ENCODE assay signal across 25 cellular contexts in genomic region chr3:48276856-48277641, GRCh38. TPM values are rescaled to one million over a fixed set of nuclear protein-coding genes. Genes with fewer than 3 reads are reported as not detected.
DNase-seq lines count a peak whose midpoint lies in the region; ATAC-seq and TF ChIP-seq lines count a peak whose summit lies in the region.
"Had no signal": no experiment of that assay in that cellular context is flagged by ENCODE, and none has a peak within 500 bp of the region (broad histone marks: within the 10 kb centered on the region; RNA-seq: fewer than 3 reads in every experiment).

No MANE protein-coding gene starts in this region.

- peaks cover 11% of the 10 kb centered on the region for H3K36me3 Mint-ChIP-seq in endodermal cell (ENCODE audit: low read depth)
- H3K36me3 Mint-ChIP-seq in neural progenitor cell: peaks cover 12% of the 10 kb centered on the region
- H3K36me3 Mint-ChIP-seq: IgD-negative memory B cell had no signal

- H3K27ac Mint-ChIP-seq in endodermal cell: no peak overlapping the region
- no peak overlapping the region for H3K27ac Mint-ChIP-seq in neural progenitor cell
- H3K27ac Mint-ChIP-seq: CD4-positive, alpha-beta T cell; IgD-negative memory B cell had no signal

- no peak for TF ChIP-seq CTCF in endodermal cell (conservative IDR thresholded peaks at IDR 0.05)
- TF ChIP-seq CTCF in neural progenitor cell (IDR thresholded peaks at IDR 0.05): no peak

- ATAC-seq in SK-N-SH treated with all-trans-retinoic acid at 6 μM for 48 hours: no peak
- ATAC-seq: Right ventricle myocardium inferior had no signal

- H3K4me1 ChIP-seq in HUES6 (ENCODE audit: control insufficient read depth, insufficient read depth, low read length) (peaks cover 37% of the 10 kb centered on the region), endodermal cell (ENCODE audit: control insufficient read depth, insufficient read depth, low read length) (peaks cover 13% of the 10 kb centered on the region), neural progenitor cell (peaks cover 29% of the 10 kb centered on the region)

- H3K27me3 Mint-ChIP-seq in endodermal cell (ENCODE audit: insufficient read depth) (no peaks in the 10 kb centered on the region), neural progenitor cell (ENCODE audit: insufficient read depth, low read depth) (peaks cover 4% of the 10 kb centered on the region)
- H3K27me3 Mint-ChIP-seq: CD4-positive, alpha-beta T cell; IgD-negative memory B cell had no signal

- H3K36me3 ChIP-seq in HUES6 (ENCODE audit: control insufficient read depth, insufficient read depth, low read length) (peaks cover 11% of the 10 kb centered on the region), endodermal cell (ENCODE audit: control insufficient read depth, insufficient read depth, low read length) (no peaks in the 10 kb centered on the region), neural progenitor cell (no peaks in the 10 kb centered on the region)

- peaks cover 24% of the 10 kb centered on the region for H3F3A ChIP-seq in neural progenitor cell (ENCODE audit: low read depth)

- H3K9me3 Mint-ChIP-seq in endodermal cell (peaks cover 11% of the 10 kb centered on the region), neural progenitor cell (no peaks in the 10 kb centered on the region)
- H3K9me3 Mint-ChIP-seq: CD4-positive, alpha-beta T cell; IgD-negative memory B cell had no signal

- H4K20me1 ChIP-seq in neural progenitor cell (ENCODE audit: low read depth): no peaks in the 10 kb centered on the region

- H3K9ac ChIP-seq in HUES6 (ENCODE audit: low read length): no peak overlapping the region
- H3K9ac ChIP-seq in endodermal cell (ENCODE audit: extremely low read depth, low read length, poor library complexity, severe bottlenecking): no peak overlapping the region
- H3K9ac ChIP-seq in neural progenitor cell: no peak overlapping the region

- DNase-seq in ELF-1 (ENCODE audit: low read depth, low spot score): peak; percentile 51
- DNase-seq in endodermal cell: peak; percentile 63
- peak; percentile 34 for DNase-seq in neural progenitor cell (ENCODE audit: low spot score)
- DNase-seq in HUDEP-2 (lab: John Stamatoyannopoulos, UW; ENCODE audit: unreplicated experiment in 76 of 76): no peak
- DNase-seq in NCI-H2171 (lab: John Stamatoyannopoulos, UW): no peak
- DNase-seq: Caco-2; CD4-positive, alpha-beta T cell; DMS153; GF-D8; Karpas-422; NCI-H1048; NCI-H1436; NCI-H2029; NCI-H2171 treated with DMSO at 0.1 percent for 48 hours; NCI-H446 treated with DMSO at 0.1 percent for 48 hours; NCI-H69; NK-92 treated with Interleukin-12 subunit alpha and Interleukin-12 subunit beta, amount 100 ng/mL, for 24 hours had no signal

- H3K4me1 Mint-ChIP-seq in endodermal cell: peaks cover 30% of the 10 kb centered on the region
- H3K4me1 Mint-ChIP-seq in neural progenitor cell: peaks cover 2% of the 10 kb centered on the region
- H3K4me1 Mint-ChIP-seq: IgD-negative memory B cell had no signal

- H3K27ac ChIP-seq in HUES6 (ENCODE audit: low read depth, low read length) (no peak overlapping the region), endodermal cell (ENCODE audit: low read depth, low read length) (no peak overlapping the region), neural progenitor cell (no peak overlapping the region)

- no peaks in the 10 kb centered on the region for H3K79me2 ChIP-seq in neural progenitor cell (ENCODE audit: low read depth)

- H3K4me2 ChIP-seq in neural progenitor cell: peak overlapping the region; percentile 36

- no peak overlapping the region for H2AFZ ChIP-seq in neural progenitor cell (replicated peaks)

- H3K4me3 Mint-ChIP-seq in endodermal cell (no peak overlapping the region), neural progenitor cell (no peak overlapping the region)
- H3K4me3 Mint-ChIP-seq: CD4-positive, alpha-beta T cell; IgD-negative memory B cell had no signal

- H3K9me3 ChIP-seq in HUES6 (ENCODE audit: control insufficient read depth, insufficient read depth, low read depth, low read length) (peaks cover 6% of the 10 kb centered on the region; the same call in 1 of the 2 replicates), endodermal cell (ENCODE audit: control insufficient read depth, low read length) (peaks cover 11% of the 10 kb centered on the region), neural progenitor cell (ENCODE audit: low read depth) (no peaks in the 10 kb centered on the region)
- H3K9me3 ChIP-seq: Caco-2 had no signal

- 92 to 94% methylated on average over 5 to 6 of the region's 7 CpGs for WGBS in endodermal cell (ENCODE audit: insufficient coverage in 1 of 2, insufficient read length in 1 of 2), 2 experiments

- H3K27me3 ChIP-seq in HUES6 (ENCODE audit: control insufficient read depth, insufficient read depth, low read length) (no peaks in the 10 kb centered on the region), endodermal cell (ENCODE audit: control insufficient read depth, insufficient read depth, low read length, poor library complexity, severe bottlenecking) (no peaks in the 10 kb centered on the region), neural progenitor cell (no peaks in the 10 kb centered on the region)

- H3K4me3 ChIP-seq in HUES6 (ENCODE audit: low read depth, low read length): peak overlapping the region; percentile 5; the same call in 1 of the 2 replicates
- no peak overlapping the region for H3K4me3 ChIP-seq in endodermal cell (ENCODE audit: low read length)
- no peak overlapping the region for H3K4me3 ChIP-seq in neural progenitor cell

TF ChIP-seq in SK-N-SH treated with all-trans-retinoic acid at 6 μM for 48 hours, 23 proteins besides CTCF, POLR2A, EP300 and RAD21:
- TF ChIP-seq TCF4 (CRISPR knock-in tag; IDR thresholded peaks at IDR 0.05; ENCODE audit: borderline replicate concordance) (no peak), ZFP3 (CRISPR knock-in tag; IDR thresholded peaks at IDR 0.05) (no peak), ESRRG (CRISPR knock-in tag; IDR thresholded peaks at IDR 0.05) (no peak), ZNF565 (CRISPR knock-in tag; conservative IDR thresholded peaks at IDR 0.05; ENCODE audit: low read depth) (no peak), SNAI2 (CRISPR knock-in tag; IDR thresholded peaks at IDR 0.05) (no peak), TOX (CRISPR knock-in tag; IDR thresholded peaks at IDR 0.05; ENCODE audit: borderline replicate concordance) (no peak), ZC3H10 (CRISPR knock-in tag; IDR thresholded peaks at IDR 0.05) (no peak), RARB (CRISPR knock-in tag; IDR thresholded peaks at IDR 0.05) (no peak), CSDC2 (CRISPR knock-in tag; IDR thresholded peaks at IDR 0.05) (no peak), PPARA (CRISPR knock-in tag; IDR thresholded peaks at IDR 0.05; ENCODE audit: borderline replicate concordance) (no peak), CREB5 (CRISPR knock-in tag; IDR thresholded peaks at IDR 0.05; ENCODE audit: low read depth) (no peak), OSR1 (CRISPR knock-in tag; IDR thresholded peaks at IDR 0.05) (no peak), ZNF70 (CRISPR knock-in tag; IDR thresholded peaks at IDR 0.05) (no peak)

RNA-seq across cellular contexts. Expression of gene NME6, which starts 24.1 kb away (rescaled TPM):
- total RNA-seq in endodermal cell: 10 to 100 TPM; 27.7 to 30.2 TPM
- 38.0 TPM for polyA plus RNA-seq in endodermal cell (2013, experiment 1 of 2)
- 33.1 TPM for polyA plus RNA-seq in endodermal cell (2013, experiment 2 of 2)
- total RNA-seq in neural progenitor cell (ENCODE audit: low replicate concordance): 18.8 and 26.5 TPM in 2 replicates

RNA-seq across cellular contexts. Expression of gene ZNF589, which starts 36.1 kb away (rescaled TPM):
- 10 to 100 TPM; 39.0 to 44.3 TPM for total RNA-seq in endodermal cell
- 33.8 TPM for polyA plus RNA-seq in endodermal cell (2013, experiment 1 of 2)
- 29.9 TPM for polyA plus RNA-seq in endodermal cell (2013, experiment 2 of 2)
- 49.9 and 57.3 TPM in 2 replicates for total RNA-seq in neural progenitor cell (ENCODE audit: low replicate concordance)

RNA-seq across cellular contexts. Expression of gene CAMP, which starts 53.8 kb away (rescaled TPM):
- total RNA-seq in endodermal cell: not detected
- polyA plus RNA-seq in endodermal cell (2013, experiment 1 of 2): not detected
- polyA plus RNA-seq in endodermal cell (2013, experiment 2 of 2): not detected
- not detected in 2 replicates for total RNA-seq in neural progenitor cell (ENCODE audit: low replicate concordance)
- total RNA-seq: Caco-2; CD4-positive, alpha-beta T cell; Daoy; SK-MEL-5 had no signal
- polyA plus RNA-seq: BJ had no signal

RNA-seq across cellular contexts. Expression of gene SPINK8, which starts 56.4 kb away (rescaled TPM):
- total RNA-seq in endodermal cell (not detected), neural progenitor cell (ENCODE audit: low replicate concordance) (not detected in 2 replicates)
- not detected for polyA plus RNA-seq in endodermal cell (2013, experiment 1 of 2)
- not detected for polyA plus RNA-seq in endodermal cell (2013, experiment 2 of 2)
- total RNA-seq: Caco-2; CD4-positive, alpha-beta T cell; Daoy; MCF 10A; Right ventricle myocardium inferior; SK-MEL-5 had no signal
- polyA plus RNA-seq: BJ, IgD-negative memory B cell had no signal

Comparison
In these comparisons a context has a peak if more than half of its experiments do, and no peak if none do; other contexts are left out.
1. DNase-seq: peak in ELF-1 (single experiment), endodermal cell (single experiment) and neural progenitor cell (single experiment); none in HUDEP-2 (0 of 76) and NCI-H2171 (single experiment).